1 cellular context compared by ENCODE assay signal in genomic region chr21:31397939-31398338, GRCh38.
TF ChIP-seq lines count a peak whose summit lies in the region.

No MANE protein-coding gene starts in this region.

TF ChIP-seq in HCT116, 20 proteins besides CTCF, POLR2A, EP300 and RAD21 (continued from another document):
- TF ChIP-seq REST (IDR thresholded peaks at IDR 0.05; ENCODE audit: low read depth) = no peak
